27 cellular contexts compared by ENCODE assay signal in the genomic region with DNA sequence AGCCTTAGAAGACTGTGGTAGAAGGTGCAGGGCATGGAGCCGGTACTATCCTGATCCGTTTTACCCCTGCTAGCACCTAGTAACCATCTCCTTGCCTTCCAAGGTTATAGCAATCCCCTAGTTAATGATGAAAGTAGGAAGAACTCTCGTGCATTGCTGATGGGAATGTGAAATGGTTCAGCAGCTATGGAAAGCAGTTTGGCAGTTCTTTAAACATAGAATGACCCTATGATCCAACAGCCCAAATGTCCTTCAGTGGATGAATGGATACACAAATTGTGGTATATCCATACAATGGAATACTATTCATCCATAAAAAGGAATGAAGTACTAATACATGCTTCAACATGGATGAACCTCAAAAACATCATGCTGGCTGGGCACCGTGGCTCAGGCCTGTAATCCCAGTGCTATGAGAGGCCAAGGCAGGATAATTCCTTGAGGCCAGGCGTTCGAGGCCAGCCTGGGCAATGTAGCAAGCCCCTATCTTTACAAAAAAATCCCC. TPM values are rescaled to one million over a fixed set of nuclear protein-coding genes. Genes with fewer than 3 reads are reported as not detected.
"Had no signal": no experiment of that assay in that cellular context is flagged by ENCODE, and none has a peak within 500 bp of the region (broad histone marks: within the 10 kb centered on the region; RNA-seq: fewer than 3 reads in every experiment).

No MANE protein-coding gene starts in this region.

- H3K4me3 Mint-ChIP-seq: mesothelial cell of epicardium; naive B cell; natural killer cell; nephron progenitor cell; stimulated activated memory B cell treated with anti-CD40 and anti-IgM and Interleukin-4, amounts not matched to agents 10 μg/mL and 1 μg/mL and 100 μg/mL, for 72 hours had no signal

- H3K27ac ChIP-seq: left ventricle myocardium inferior, ovary, right atrium auricular region, right lobe of liver, testis, thyroid gland, transverse colon, upper lobe of left lung, vagina had no signal

- DNase-seq: hypothalamus; islet precursor cell; left ventricle myocardium inferior; mesendoderm; naive B cell; natural killer cell; nephron progenitor cell; ovary; stimulated activated CD4-positive, alpha-beta T cell treated with anti-CD3 and anti-CD28 coated beads, Interleukin-1b, Interleukin-23, amount 100 ng/mL, for 48 hours; stimulated activated CD4-positive, alpha-beta T cell treated with anti-CD3 and anti-CD28 coated beads, Interleukin-2, amount 100 ng/mL, for 48 hours; stimulated activated CD4-positive, alpha-beta T cell treated with anti-CD3 and anti-CD28 coated beads, Interleukin-4, amount 100 ng/mL, for 4 hours; stimulated activated CD8-positive, alpha-beta memory T cell treated with anti-CD3 and anti-CD28 coated beads, Interleukin-4, amount 100 ng/mL, for 48 hours; stimulated activated naive CD8-positive, alpha-beta T cell treated with anti-CD3 and anti-CD28 coated beads, Interleukin-15, Interleukin-2, amounts not matched to agents 100 U/mL and 50 U/mL, for 24 hours; stomach; testis; thyroid gland; transverse colon; upper lobe of left lung had no signal

- H3K27ac Mint-ChIP-seq: mesothelial cell of epicardium; naive B cell; natural killer cell; nephron progenitor cell; progenitor cell of endocrine pancreas; stimulated activated memory B cell treated with anti-CD40 and anti-IgM and Interleukin-4, amounts not matched to agents 10 μg/mL and 1 μg/mL and 100 μg/mL, for 72 hours had no signal

- H3K36me3 ChIP-seq: left ventricle myocardium inferior, ovary, right atrium auricular region, right lobe of liver, stomach, thyroid gland, transverse colon, upper lobe of left lung, vagina had no signal

- H3K4me2 ChIP-seq: smooth muscle cell had no signal

- H3K9me3 Mint-ChIP-seq: natural killer cell had no signal

- H3K27me3 ChIP-seq: right lobe of liver, testis, thyroid gland had no signal

- H3K4me3 ChIP-seq: left ventricle myocardium inferior, lung, ovary, right atrium auricular region, right lobe of liver, smooth muscle cell, stomach, testis, thyroid gland, transverse colon, upper lobe of left lung, vagina had no signal

- H3K9me3 ChIP-seq: right lobe of liver, testis, thyroid gland, transverse colon, upper lobe of left lung, vagina had no signal

- H3K36me3 Mint-ChIP-seq: mesothelial cell of epicardium; natural killer cell; stimulated activated memory B cell treated with anti-CD40 and anti-IgM and Interleukin-4, amounts not matched to agents 10 μg/mL and 1 μg/mL and 100 μg/mL, for 72 hours had no signal

- ATAC-seq: natural killer cell; right lobe of liver; stimulated activated memory B cell treated with anti-CD40 and anti-IgM and Interleukin-4, amounts not matched to agents 10 μg/mL and 1 μg/mL and 100 μg/mL, for 72 hours; stimulated activated naive CD8-positive, alpha-beta T cell treated with anti-CD3 and anti-CD28 coated beads, Interleukin-15, Interleukin-2, amounts not matched to agents 100 U/mL and 50 U/mL, for 24 hours had no signal

RNA-seq across cellular contexts. Expression of gene SRCIN1, which starts 6.2 kb away (rescaled TPM):
- total RNA-seq: mononuclear cell had no signal
